11 cellular contexts compared by ENCODE assay signal in genomic region chr20:6140947-6141346, GRCh38. TPM values are rescaled to one million over a fixed set of nuclear protein-coding genes. Genes with fewer than 3 reads are reported as not detected.
DNase-seq lines count a peak whose midpoint lies in the region; ATAC-seq and TF ChIP-seq lines count a peak whose summit lies in the region.
"Had no signal": no experiment of that assay in that cellular context is flagged by ENCODE, and none has a peak within 500 bp of the region (broad histone marks: within the 10 kb centered on the region; RNA-seq: fewer than 3 reads in every experiment).

No MANE protein-coding gene starts in this region.

- no peaks in the 10 kb centered on the region for H3K4me1 Mint-ChIP-seq in activated naive CD4-positive, alpha-beta T cell treated with anti-CD3 and anti-CD28 coated beads, Interleukin-2, amount 10 ng/mL, durations not matched to agents 7 days and 5 days
- no peaks in the 10 kb centered on the region for H3K4me1 Mint-ChIP-seq in stimulated activated naive CD8-positive, alpha-beta T cell treated with anti-CD3 and anti-CD28 coated beads, Interleukin-15, amount 100 ng/mL, for 72 hours
- H3K4me1 Mint-ChIP-seq: activated naive CD4-positive, alpha-beta T cell treated with anti-CD3 and anti-CD28 coated beads, Interleukin-2, amount 50 U/mL, for 24 hours had no signal

- H3F3A ChIP-seq in Loucy (ENCODE audit: low read depth) = no peaks in the 10 kb centered on the region

- CTCF ChIA-PET in activated naive CD4-positive, alpha-beta T cell treated with anti-CD3 and anti-CD28 coated beads, Interleukin-2, amount 10 ng/mL, durations not matched to agents 7 days and 5 days (lab: Charles Lee) = interaction anchor here (0.6 to 1.0 kb wide), 3 partner anchors 13 to 1958 kb away, joined by 3 to 5 read pairs (median 4); partner anchors contain the start of gene FERMT1

- H3K27me3 Mint-ChIP-seq in activated naive CD4-positive, alpha-beta T cell treated with anti-CD3 and anti-CD28 coated beads, Interleukin-2, amount 10 ng/mL, durations not matched to agents 7 days and 5 days = no peaks in the 10 kb centered on the region
- H3K27me3 Mint-ChIP-seq in stimulated activated naive CD8-positive, alpha-beta T cell treated with anti-CD3 and anti-CD28 coated beads, Interleukin-15, amount 100 ng/mL, for 72 hours = peaks cover 36% of the 10 kb centered on the region

- no peak overlapping the region for H3K9ac ChIP-seq in Loucy (ENCODE audit: low read depth, low read length, poor library complexity, severe bottlenecking)

- no peak overlapping the region for H3K4me3 Mint-ChIP-seq in activated naive CD4-positive, alpha-beta T cell treated with anti-CD3 and anti-CD28 coated beads, Interleukin-2, amount 10 ng/mL, durations not matched to agents 7 days and 5 days
- H3K4me3 Mint-ChIP-seq in stimulated activated naive CD8-positive, alpha-beta T cell treated with anti-CD3 and anti-CD28 coated beads, Interleukin-15, amount 100 ng/mL, for 72 hours = no peak overlapping the region
- H3K4me3 Mint-ChIP-seq: activated naive CD4-positive, alpha-beta T cell treated with anti-CD3 and anti-CD28 coated beads, Interleukin-2, amount 50 U/mL, for 24 hours; naive thymus-derived CD8-positive, alpha-beta T cell had no signal

- no peaks in the 10 kb centered on the region for H3K9me3 ChIP-seq in Loucy (ENCODE audit: insufficient read depth, low read depth, low read length)

- H3K36me3 ChIP-seq in Loucy (ENCODE audit: insufficient read depth, low read length) = no peaks in the 10 kb centered on the region
- H3K36me3 ChIP-seq in brain microvascular endothelial cell (replicated peaks) = no peaks in the 10 kb centered on the region

- H3K27ac Mint-ChIP-seq in activated naive CD4-positive, alpha-beta T cell treated with anti-CD3 and anti-CD28 coated beads, Interleukin-2, amount 10 ng/mL, durations not matched to agents 7 days and 5 days = no peak overlapping the region
- peak overlapping the region in 1 of 2 donors; percentile 60 for H3K27ac Mint-ChIP-seq in stimulated activated naive CD8-positive, alpha-beta T cell treated with anti-CD3 and anti-CD28 coated beads, Interleukin-15, amount 100 ng/mL, for 72 hours
- H3K27ac Mint-ChIP-seq: activated naive CD4-positive, alpha-beta T cell treated with anti-CD3 and anti-CD28 coated beads, Interleukin-2, amount 50 U/mL, for 24 hours; naive thymus-derived CD8-positive, alpha-beta T cell had no signal

- H3K4me3 ChIP-seq in Loucy (ENCODE audit: low read length, poor library complexity, severe bottlenecking) = no peak overlapping the region
- H3K4me3 ChIP-seq in brain microvascular endothelial cell (ENCODE audit: low read depth, low read length) = no peak overlapping the region

- H3K79me2 ChIP-seq in Loucy (ENCODE audit: insufficient read depth, low read length) = no peaks in the 10 kb centered on the region

- no peaks in the 10 kb centered on the region for H3K9me3 Mint-ChIP-seq in activated naive CD4-positive, alpha-beta T cell treated with anti-CD3 and anti-CD28 coated beads, Interleukin-2, amount 10 ng/mL, durations not matched to agents 7 days and 5 days
- H3K9me3 Mint-ChIP-seq in stimulated activated naive CD8-positive, alpha-beta T cell treated with anti-CD3 and anti-CD28 coated beads, Interleukin-15, amount 100 ng/mL, for 72 hours = no peaks in the 10 kb centered on the region
- H3K9me3 Mint-ChIP-seq: activated naive CD4-positive, alpha-beta T cell treated with anti-CD3 and anti-CD28 coated beads, Interleukin-2, amount 50 U/mL, for 24 hours had no signal

- peak; percentile 56 for ATAC-seq in stimulated activated naive CD8-positive, alpha-beta T cell treated with anti-CD3 and anti-CD28 coated beads, Interleukin-15, amount 100 ng/mL, for 72 hours
- ATAC-seq: naive thymus-derived CD8-positive, alpha-beta T cell had no signal

- H3K9me2 ChIP-seq in Loucy (replicated peaks; ENCODE audit: low read depth, low read length) = no peaks in the 10 kb centered on the region

- no peak overlapping the region for H3K4me2 ChIP-seq in Loucy (ENCODE audit: low read depth, low read length, poor library complexity, severe bottlenecking)

- H3K36me3 Mint-ChIP-seq in activated naive CD4-positive, alpha-beta T cell treated with anti-CD3 and anti-CD28 coated beads, Interleukin-2, amount 10 ng/mL, durations not matched to agents 7 days and 5 days = no peaks in the 10 kb centered on the region
- H3K36me3 Mint-ChIP-seq: activated naive CD4-positive, alpha-beta T cell treated with anti-CD3 and anti-CD28 coated beads, Interleukin-2, amount 50 U/mL, for 24 hours; naive thymus-derived CD8-positive, alpha-beta T cell had no signal

- no peak overlapping the region for H3K27ac ChIP-seq in brain microvascular endothelial cell

- no peaks in the 10 kb centered on the region for H3K4me1 ChIP-seq in Loucy (ENCODE audit: insufficient read depth, low read length, poor library complexity, severe bottlenecking)

- H2AFZ ChIP-seq in Loucy (ENCODE audit: low read length) = peak overlapping the region; percentile 86; the same call in 1 of the 2 replicates

- in situ Hi-C loops in brain microvascular endothelial cell (cut with HindIII; ENCODE audit: low pct_ligation_motif_present, low sequenced_read_pairs) = no loop called here

- peak; percentile 24 for DNase-seq in activated naive CD4-positive, alpha-beta T cell treated with anti-CD3 and anti-CD28 coated beads, Interleukin-2, amount 10 ng/mL, durations not matched to agents 7 days and 5 days
- DNase-seq in activated naive CD4-positive, alpha-beta T cell (lab: John Stamatoyannopoulos, UW) = no peak
- DNase-seq in brain microvascular endothelial cell = no peak
- no peak for DNase-seq in stimulated activated naive CD8-positive, alpha-beta T cell treated with anti-CD3 and anti-CD28 coated beads, Interleukin-15, amount 100 ng/mL, for 72 hours
- DNase-seq in HPDE6-E6E7 (ENCODE audit: extremely low spot score) = no peak
- DNase-seq in dermis blood vessel endothelial cell = no peak
- no peak for DNase-seq in stimulated activated CD4-positive, alpha-beta T cell treated with anti-CD3 and anti-CD28 coated beads, Interleukin-12 subunit alpha, Interleukin-12 subunit beta, amount 100 ng/mL, for 4 hours
- DNase-seq: COR-L47; naive thymus-derived CD8-positive, alpha-beta T cell had no signal

- no peaks in the 10 kb centered on the region for H4K20me1 ChIP-seq in Loucy (ENCODE audit: insufficient read depth, low read length, poor library complexity, severe bottlenecking)

- TF ChIP-seq CTCF in Loucy (conservative IDR thresholded peaks at IDR 0.05; ENCODE audit: low read length) (peak; percentile 45), brain microvascular endothelial cell (IDR thresholded peaks at IDR 0.05; ENCODE audit: low read depth, low read length, missing control alignments) (peak; percentile 46)

- H3K27me3 ChIP-seq in Loucy (ENCODE audit: insufficient read depth, low read length, poor library complexity, severe bottlenecking) (no peaks in the 10 kb centered on the region), brain microvascular endothelial cell (replicated peaks) (peaks cover 2% of the 10 kb centered on the region)

RNA-seq across cellular contexts. Expression of gene FERMT1, which starts 18.1 kb away (rescaled TPM):
- total RNA-seq in dermis blood vessel endothelial cell = under 0.01 and 0.28 TPM in 2 replicates
- total RNA-seq: naive thymus-derived CD8-positive, alpha-beta T cell had no signal
